In genomic region chr1:59061876-59062275, GRCh38 we compare ENCODE assay signal across 10 cellular contexts.
DNase-seq lines count a peak whose midpoint lies in the region; ATAC-seq and TF ChIP-seq lines count a peak whose summit lies in the region.
"Had no signal": no experiment of that assay in that cellular context is flagged by ENCODE, and none has a peak within 500 bp of the region (broad histone marks: within the 10 kb centered on the region; RNA-seq: fewer than 3 reads in every experiment).

No MANE protein-coding gene starts in this region.

- peak overlapping the region; percentile 62 to 65 for H3K27ac ChIP-seq in prostate gland
- H3K27ac ChIP-seq: foreskin keratinocyte had no signal

- H3K36me3 ChIP-seq in prostate gland, result no peaks in the 10 kb centered on the region

- TF ChIP-seq CTCF in fibroblast of villous mesenchyme (IDR thresholded peaks at IDR 0.05; ENCODE audit: insufficient read depth, low read depth, low read length), result no peak
- no peak for TF ChIP-seq CTCF in prostate gland (IDR thresholded peaks at IDR 0.05)

- no peaks in the 10 kb centered on the region for H3K9me3 ChIP-seq in prostate gland

- intact Hi-C loops in prostate gland (cut with DNase I), result no loop called here

- H3K4me1 ChIP-seq in prostate gland (replicated peaks), result peaks cover 14% of the 10 kb centered on the region

- TF ChIP-seq POLR2A in prostate gland (IDR thresholded peaks at IDR 0.05), result no peak

- peak; percentile 59 for ATAC-seq in SK-N-SH treated with all-trans-retinoic acid at 6 μM for 48 hours

- no peaks in the 10 kb centered on the region for H3K27me3 ChIP-seq in prostate gland (replicated peaks; ENCODE audit: insufficient read depth)
- H3K27me3 ChIP-seq: foreskin keratinocyte had no signal

- peak; percentile 33 for DNase-seq in CMK (ENCODE audit: low read depth)
- DNase-seq in fibroblast of villous mesenchyme (ENCODE audit: low read depth), result peak; percentile 97
- peak; percentile 59 for DNase-seq in prostate gland (ENCODE audit: low spot score)
- DNase-seq in NCI-H69 (lab: John Stamatoyannopoulos, UW), result no peak
- DNase-seq in stimulated activated CD8-positive, alpha-beta memory T cell treated with anti-CD3 and anti-CD28 coated beads, Interleukin-4, amount 100 ng/mL, for 48 hours, result no peak
- no peak for DNase-seq in activated CD4-positive, alpha-beta T cell treated with anti-CD3 and anti-CD28 coated beads for 4 hours
- DNase-seq in activated CD4-positive, alpha-beta T cell treated with anti-CD3 and anti-CD28 coated beads, Interleukin-2, amount 50 U/mL, for 4 hours, result no peak
- DNase-seq: stimulated activated naive B cell treated with anti-CD40 and anti-IgM and Interleukin-4, amounts not matched to agents 10 μg/mL and 1 μg/mL and 100 μg/mL, for 72 hours had no signal

- H3K4me3 ChIP-seq in fibroblast of villous mesenchyme (ENCODE audit: low read depth, low read length), result peak overlapping the region; percentile 60
- H3K4me3 ChIP-seq in prostate gland, result no peak overlapping the region

- 39% methylated on average over 2 of the region's 2 CpGs for WGBS in prostate gland

TF ChIP-seq in SK-N-SH treated with all-trans-retinoic acid at 6 μM for 48 hours, 23 proteins besides CTCF, POLR2A, EP300 and RAD21:
- TF ChIP-seq OSR1 (CRISPR knock-in tag; IDR thresholded peaks at IDR 0.05) (no peak), BACH2 (CRISPR knock-in tag; IDR thresholded peaks at IDR 0.05; ENCODE audit: borderline replicate concordance) (no peak), PPARA (CRISPR knock-in tag; IDR thresholded peaks at IDR 0.05; ENCODE audit: borderline replicate concordance) (no peak), GLIS3 (CRISPR knock-in tag; IDR thresholded peaks at IDR 0.05) (no peak), TSHZ2 (CRISPR knock-in tag; IDR thresholded peaks at IDR 0.05) (no peak), ZC3H10 (CRISPR knock-in tag; IDR thresholded peaks at IDR 0.05) (no peak), ZFP30 (CRISPR knock-in tag; IDR thresholded peaks at IDR 0.05) (no peak), ARNTL (CRISPR knock-in tag; IDR thresholded peaks at IDR 0.05; ENCODE audit: borderline replicate concordance, low read depth) (no peak)
TF ChIP-seq in SK-N-SH treated with all-trans-retinoic acid at 6 μM for 48 hours: peak in this region for 0.

Comparison
In these comparisons a context has a peak if more than half of its experiments do, and no peak if none do; other contexts are left out.
1. DNase-seq: peak in CMK (single experiment), fibroblast of villous mesenchyme (single experiment) and prostate gland (single experiment); none in NCI-H69 (single experiment), stimulated activated CD8-positive, alpha-beta memory T cell treated with anti-CD3 and anti-CD28 coated beads, Interleukin-4, amount 100 ng/mL, for 48 hours (single experiment), activated CD4-positive, alpha-beta T cell treated with anti-CD3 and anti-CD28 coated beads for 4 hours (0 of 2) and activated CD4-positive, alpha-beta T cell treated with anti-CD3 and anti-CD28 coated beads, Interleukin-2, amount 50 U/mL, for 4 hours (0 of 2).